In genomic region chr6:11065436-11066202, GRCh38 we compare ENCODE assay signal across 23 cellular contexts. TPM values are rescaled to one million over a fixed set of nuclear protein-coding genes. Genes with fewer than 3 reads are reported as not detected.
"Had no signal": no experiment of that assay in that cellular context is flagged by ENCODE, and none has a peak within 500 bp of the region (broad histone marks: within the 10 kb centered on the region; RNA-seq: fewer than 3 reads in every experiment).

No MANE protein-coding gene starts in this region.

- H3K4me1 Mint-ChIP-seq: activated naive CD4-positive, alpha-beta T cell treated with anti-CD3 and anti-CD28 coated beads, Interleukin-2, amount 10 ng/mL, durations not matched to agents 7 days and 5 days; activated naive CD8-positive, alpha-beta T cell treated with anti-CD3 and anti-CD28 coated beads, Interleukin-2, amount 50 U/mL, for 24 hours; nephron; T-cell had no signal

- H3K9me3 Mint-ChIP-seq: activated naive CD4-positive, alpha-beta T cell treated with anti-CD3 and anti-CD28 coated beads, Interleukin-2, amount 10 ng/mL, durations not matched to agents 7 days and 5 days; activated naive CD8-positive, alpha-beta T cell treated with anti-CD3 and anti-CD28 coated beads, Interleukin-2, amount 50 U/mL, for 24 hours; nephron; stimulated activated naive CD8-positive, alpha-beta T cell treated with anti-CD3 and anti-CD28 coated beads, Interleukin-15, Interleukin-2, amounts not matched to agents 100 ng/mL and 50 ng/mL, for 24 hours; T-cell had no signal

- H3K36me3 Mint-ChIP-seq: activated naive CD4-positive, alpha-beta T cell treated with anti-CD3 and anti-CD28 coated beads, Interleukin-2, amount 10 ng/mL, durations not matched to agents 7 days and 5 days; T-cell had no signal

- H3K4me3 ChIP-seq: colonic mucosa, lung, transverse colon, vagina had no signal

- H3K27ac ChIP-seq: brain microvascular endothelial cell, colonic mucosa, foreskin keratinocyte, transverse colon, vagina had no signal

- H3K27me3 ChIP-seq: brain microvascular endothelial cell, colonic mucosa, transverse colon, vagina had no signal

- H3K9me3 ChIP-seq: colonic mucosa, transverse colon, vagina had no signal

- H3K27ac Mint-ChIP-seq: activated naive CD4-positive, alpha-beta T cell treated with anti-CD3 and anti-CD28 coated beads, Interleukin-2, amount 10 ng/mL, durations not matched to agents 7 days and 5 days; activated naive CD8-positive, alpha-beta T cell treated with anti-CD3 and anti-CD28 coated beads, Interleukin-2, amount 50 U/mL, for 24 hours; nephron; stimulated activated naive CD8-positive, alpha-beta T cell treated with anti-CD3 and anti-CD28 coated beads, Interleukin-15, Interleukin-2, amounts not matched to agents 100 ng/mL and 50 ng/mL, for 24 hours; T-cell had no signal

- DNase-seq: activated CD4-positive, CD25-positive, alpha-beta regulatory T cell treated with anti-CD3 and anti-CD28 coated beads, Interleukin-2, amount 50 U/mL, for 72 hours; activated CD8-positive, alpha-beta memory T cell treated with anti-CD3 and anti-CD28 coated beads for 24 hours; activated CD8-positive, alpha-beta memory T cell treated with anti-CD3 and anti-CD28 coated beads, Interleukin-2, amount 50 U/mL, for 48 hours; activated effector memory CD4-positive, alpha-beta T cell treated with Interleukin-2 at 50 U/mL for 16 hours; activated naive CD4-positive, alpha-beta T cell treated with anti-CD3 and anti-CD28 coated beads, Interleukin-2, amount 10 ng/mL, durations not matched to agents 7 days and 5 days; activated naive CD8-positive, alpha-beta T cell treated with anti-CD3 and anti-CD28 coated beads, Interleukin-2, amount 50 U/mL, for 24 hours; activated T-cell treated with anti-CD3 and anti-CD28 coated beads, Interleukin-2, amount 50 U/mL, for 48 hours; brain microvascular endothelial cell; central memory CD4-positive, alpha-beta T cell; colonic mucosa; foreskin keratinocyte; glutamatergic neuron; kidney; stimulated activated CD4-positive, alpha-beta T cell treated with anti-CD3 and anti-CD28 coated beads, Interleukin-2, amount 100 ng/mL, for 24 hours; T-cell; transverse colon had no signal

- H3K4me1 ChIP-seq: colonic mucosa, foreskin keratinocyte, transverse colon, vagina had no signal

- H3K36me3 ChIP-seq: brain microvascular endothelial cell, colonic mucosa, transverse colon, vagina had no signal

- H3K4me3 Mint-ChIP-seq: activated naive CD4-positive, alpha-beta T cell treated with anti-CD3 and anti-CD28 coated beads, Interleukin-2, amount 10 ng/mL, durations not matched to agents 7 days and 5 days; activated naive CD8-positive, alpha-beta T cell treated with anti-CD3 and anti-CD28 coated beads, Interleukin-2, amount 50 U/mL, for 24 hours; nephron; stimulated activated naive CD8-positive, alpha-beta T cell treated with anti-CD3 and anti-CD28 coated beads, Interleukin-15, Interleukin-2, amounts not matched to agents 100 ng/mL and 50 ng/mL, for 24 hours; T-cell had no signal

- ATAC-seq: activated naive CD8-positive, alpha-beta T cell treated with anti-CD3 and anti-CD28 coated beads, Interleukin-2, amount 50 U/mL, for 24 hours; foreskin keratinocyte; T-cell had no signal

RNA-seq across cellular contexts. Expression of gene ERVFRD-1, which starts 45.9 kb away (rescaled TPM):
- total RNA-seq: epithelial cell of proximal tubule, fibroblast of lung, foreskin keratinocyte, occipital lobe, transverse colon had no signal
- polyA plus RNA-seq: fibroblast of lung, foreskin keratinocyte had no signal
